Comparison of ENCODE assay signal across 8 cellular contexts in the genomic region with DNA sequence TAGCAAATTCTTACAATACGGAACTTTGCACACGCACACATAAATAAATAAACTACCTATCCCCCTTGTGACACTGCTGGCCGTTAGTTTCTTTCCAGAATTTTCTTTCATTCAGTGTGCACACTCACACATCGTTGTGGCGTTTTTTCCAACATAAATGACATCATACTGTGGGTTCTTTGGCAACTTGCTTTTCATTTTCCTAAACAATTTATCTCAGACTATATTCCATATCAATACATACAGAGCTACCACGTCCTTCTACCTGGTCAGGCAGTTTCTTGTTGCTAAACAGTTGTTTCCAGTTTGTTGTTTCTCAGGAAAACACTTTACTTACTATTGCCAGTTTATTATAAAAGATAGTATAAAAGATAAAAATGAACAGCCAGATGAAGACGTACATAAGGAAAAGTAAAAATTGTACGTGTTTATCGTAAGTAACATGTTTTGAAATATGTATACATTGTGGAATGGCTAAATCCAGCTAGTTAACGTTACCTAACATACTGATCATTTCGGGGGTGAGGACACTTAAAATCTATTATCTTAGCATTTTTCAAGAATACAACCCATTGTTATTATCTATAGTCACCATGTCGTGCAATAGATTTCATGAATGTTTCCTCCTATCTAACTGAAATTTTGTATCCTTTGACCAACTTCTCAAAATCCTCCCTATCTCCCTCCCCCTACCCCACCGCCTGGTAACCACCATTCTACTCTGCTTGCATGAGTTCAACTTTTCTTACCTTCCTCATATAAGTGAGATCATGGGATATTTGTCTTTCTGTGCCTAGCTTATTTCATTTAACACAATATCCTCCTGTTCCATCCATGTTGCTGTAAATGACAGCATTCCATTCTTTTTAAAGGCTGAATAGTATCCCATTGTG. TPM values are rescaled to one million over a fixed set of nuclear protein-coding genes. Genes with fewer than 3 reads are reported as not detected.
DNase-seq lines count a peak whose midpoint lies in the region; ATAC-seq and TF ChIP-seq lines count a peak whose summit lies in the region.

No MANE protein-coding gene starts in this region.

- peaks cover 2% of the 10 kb centered on the region for H3K27me3 Mint-ChIP-seq in endothelial cell (ENCODE audit: unreplicated experiment)

- no TSS peak for BruUV-seq in Panc1 (replicated peaks; lab: Mats Ljungman, UMichigan)

- no peak overlapping the region for H2BK120ac ChIP-seq in trophoblast cell (ENCODE audit: insufficient read depth, low read length, poor library complexity)

- no peak overlapping the region for H2AFZ ChIP-seq in trophoblast cell (ENCODE audit: insufficient read depth, low read length, poor library complexity)

- no peak overlapping the region for H3K18ac ChIP-seq in trophoblast cell (ENCODE audit: low read length)

- peaks cover 22% of the 10 kb centered on the region; the same call in 1 of the 2 replicates for H4K20me1 ChIP-seq in DOHH2 (ENCODE audit: control insufficient read depth, insufficient read depth, low read depth, low read length)

- 100% methylated on average over 3 of the region's 13 CpGs for WGBS in trophoblast cell (ENCODE audit: extremely low coverage, insufficient coverage, insufficient read length)

- peaks cover 34% of the 10 kb centered on the region for H3K36me3 ChIP-seq in DOHH2 (ENCODE audit: control insufficient read depth, low read length)
- H3K36me3 ChIP-seq in Panc1 (ENCODE audit: control insufficient read depth, insufficient read depth, low read length) = peaks cover 14% of the 10 kb centered on the region
- H3K36me3 ChIP-seq in trophoblast cell (ENCODE audit: control insufficient read depth in 1 of 2, insufficient read depth in 2 of 2, low read length in 2 of 2) = peaks cover 3 to 4% of the 10 kb centered on the region in 2 experiments

- H3K4me1 Mint-ChIP-seq in endothelial cell (ENCODE audit: unreplicated experiment) = peaks cover 16% of the 10 kb centered on the region

- H3K79me2 ChIP-seq in DOHH2 (ENCODE audit: control insufficient read depth, low read length) = peaks cover 40% of the 10 kb centered on the region
- peaks cover 14% of the 10 kb centered on the region for H3K79me2 ChIP-seq in trophoblast cell (ENCODE audit: control insufficient read depth, insufficient read depth, low read length, poor library complexity)

- no peaks in the 10 kb centered on the region for H3K9me2 ChIP-seq in DOHH2 (replicated peaks; ENCODE audit: control insufficient read depth, low read length)

- H3K9me3 Mint-ChIP-seq in endothelial cell (ENCODE audit: unreplicated experiment) = no peaks in the 10 kb centered on the region

- peaks cover 10% of the 10 kb centered on the region for H3K36me3 Mint-ChIP-seq in endothelial cell (ENCODE audit: low read depth, unreplicated experiment)

- in situ Hi-C loops in Panc1 (cut with HindIII; ENCODE audit: low pct_unique_long_range_greater_than_20kb, low sequenced_read_pairs) = no loop called here

- no peak for ATAC-seq in Panc1
- no peak for ATAC-seq in GM21529 (IDR thresholded peaks at IDR 0.05; ENCODE audit: unreplicated experiment)
- no peak for ATAC-seq in HG03175 (IDR thresholded peaks at IDR 0.05; ENCODE audit: unreplicated experiment)

- H3K4me2 ChIP-seq in DOHH2 (ENCODE audit: low read length) (peak overlapping the region; percentile 78), trophoblast cell (ENCODE audit: low read length) (peak overlapping the region; percentile 72)

- no peak overlapping the region for H4K12ac ChIP-seq in trophoblast cell (ENCODE audit: low read depth, low read length)

- H3K9me3 ChIP-seq in DOHH2 (ENCODE audit: control insufficient read depth, insufficient read depth, low read length) (no peaks in the 10 kb centered on the region), Panc1 (ENCODE audit: control insufficient read depth, insufficient read depth, low read depth, low read length) (no peaks in the 10 kb centered on the region), trophoblast cell (ENCODE audit: insufficient read depth, low read depth, low read length) (no peaks in the 10 kb centered on the region)

- no peak overlapping the region for H3K23ac ChIP-seq in trophoblast cell (ENCODE audit: low read length)

- 0 out of 2 replicates have a peak, but pooled peaks cover 4% of the 10 kb centered on the region for H3F3A ChIP-seq in DOHH2 (ENCODE audit: control insufficient read depth, insufficient read depth)

- H2BK12ac ChIP-seq in trophoblast cell (ENCODE audit: low read length) = no peak overlapping the region

- H4K8ac ChIP-seq in trophoblast cell (ENCODE audit: low read depth, low read length) = no peak overlapping the region

- H3K79me1 ChIP-seq in trophoblast cell (ENCODE audit: low read length) = peaks cover 8% of the 10 kb centered on the region

- H3K4ac ChIP-seq in trophoblast cell (ENCODE audit: low read depth, low read length) = no peak overlapping the region

- TF ChIP-seq CTCF in DOHH2 (IDR thresholded peaks at IDR 0.05; ENCODE audit: low read depth, low read length, poor library complexity, severe bottlenecking) (no peak), Panc1 (IDR thresholded peaks at IDR 0.05) (no peak), endothelial cell (IDR thresholded peaks at IDR 0.05; ENCODE audit: unreplicated experiment) (no peak)

- H3K4me3 ChIP-seq in DOHH2 (ENCODE audit: low read length) (peak overlapping the region; percentile 79), Panc1 (ENCODE audit: low read depth in 2 of 2, low read length in 2 of 2) (peak overlapping the region; percentile 49 to 79), trophoblast cell (ENCODE audit: low read depth, low read length) (no peak overlapping the region)

- peak overlapping the region; percentile 11 for H3K14ac ChIP-seq in trophoblast cell (ENCODE audit: low read length)

- H3K27me3 ChIP-seq in DOHH2 (ENCODE audit: control insufficient read depth, low read length) (no peaks in the 10 kb centered on the region), Panc1 (ENCODE audit: control insufficient read depth, insufficient read depth, low read length) (no peaks in the 10 kb centered on the region), trophoblast cell (ENCODE audit: insufficient read depth, low read length) (no peaks in the 10 kb centered on the region)

- DNase-seq in Panc1 (ENCODE audit: low read depth, low spot score) (no peak), endothelial cell (ENCODE audit: low spot score) (no peak), trophoblast cell (peak in 1 of 2 donors; percentile 22), occipital lobe (lab: John Stamatoyannopoulos, UW) (no peak), NCI-H2171 treated with DMSO at 0.1 percent for 48 hours (lab: John Stamatoyannopoulos, UW) (no peak)

- peak overlapping the region; percentile 91 for H3K4me3 Mint-ChIP-seq in endothelial cell (ENCODE audit: unreplicated experiment)

- intact Hi-C loops in Panc1 (cut with micrococcal nuclease; ENCODE audit: unreplicated experiment) = no loop called here

- H2BK5ac ChIP-seq in trophoblast cell (ENCODE audit: low read depth, low read length, poor library complexity) = no peak overlapping the region

- POLR2A ChIA-PET in Panc1 (lab: Charles Lee) = interaction anchor here (0.6 kb wide), 1 partner anchor 38 kb away, joined by 3 read pairs; no protein-coding TSS in a partner anchor

- H3K9ac ChIP-seq in trophoblast cell (ENCODE audit: low read length) = no peak overlapping the region

- peak overlapping the region; percentile 89 for H3K27ac Mint-ChIP-seq in endothelial cell (ENCODE audit: unreplicated experiment)

- H4K91ac ChIP-seq in trophoblast cell (ENCODE audit: low read depth, low read length) = no peak overlapping the region

- CTCF ChIA-PET in Panc1 (lab: Charles Lee) = interaction anchor here (0.5 to 1.3 kb wide), 2 partner anchors 63 to 253 kb away, joined by 3 read pairs; no protein-coding TSS in a partner anchor

- H3K4me1 ChIP-seq in DOHH2 (ENCODE audit: control insufficient read depth, low read length) (peaks cover 48% of the 10 kb centered on the region), Panc1 (ENCODE audit: control insufficient read depth, insufficient read depth, low read length) (peaks cover 10% of the 10 kb centered on the region), trophoblast cell (ENCODE audit: control insufficient read depth in 1 of 2, insufficient read depth in 2 of 2, low read length in 2 of 2) (peaks cover 0 to 5% of the 10 kb centered on the region in 2 experiments)

- H3K27ac ChIP-seq in DOHH2 (ENCODE audit: low read depth, low read length) = no peak overlapping the region
- H3K27ac ChIP-seq in Panc1 (ENCODE audit: low read length) = peak overlapping the region; percentile 94
- H3K27ac ChIP-seq in trophoblast cell (ENCODE audit: low read depth, low read length) = no peak overlapping the region

- no peak overlapping the region for H2AK5ac ChIP-seq in trophoblast cell (ENCODE audit: low read length)

RNA-seq across cellular contexts. Expression of a gene that starts 1.2 kb away (rescaled TPM):
- 13.7 TPM for total RNA-seq in Panc1 (2021; ENCODE audit: unreplicated experiment)
- polyA plus RNA-seq in Panc1 (2012; ENCODE audit: insufficient read length) = 7.3 TPM
- 10.2 TPM for total RNA-seq in endothelial cell (ENCODE audit: unreplicated experiment)
- 11.1 and 11.8 TPM in 2 replicates for polyA plus RNA-seq in trophoblast cell (2013)
- 65.8 TPM for total RNA-seq in occipital lobe

RNA-seq across cellular contexts. Expression of a gene that starts 19.0 kb away (rescaled TPM):
- total RNA-seq in Panc1 (2021; ENCODE audit: unreplicated experiment) (1.6 TPM), endothelial cell (ENCODE audit: unreplicated experiment) (19.4 TPM), occipital lobe (7.5 TPM)
- polyA plus RNA-seq in Panc1 (2012; ENCODE audit: insufficient read length) = 1.5 TPM
- 10.2 TPM in 2 replicates for polyA plus RNA-seq in trophoblast cell (2013)

RNA-seq across cellular contexts. Expression of a gene that starts 39.2 kb away (rescaled TPM):
- total RNA-seq in Panc1 (2021; ENCODE audit: unreplicated experiment) (0.31 TPM), endothelial cell (ENCODE audit: unreplicated experiment) (0.90 TPM), occipital lobe (10.8 TPM)
- 0.52 TPM for polyA plus RNA-seq in Panc1 (2012; ENCODE audit: insufficient read length)
- polyA plus RNA-seq in trophoblast cell (2013) = 2.9 and 3.4 TPM in 2 replicates
